ENCODE assay signal across 2 cellular contexts in genomic region chr1:1089731-1090423, GRCh38.
TF ChIP-seq lines count a peak whose summit lies in the region.

No MANE protein-coding gene starts in this region.

TF ChIP-seq in SK-N-SH, 30 proteins besides CTCF, POLR2A, EP300 and RAD21 (continued from another document):
- no peak for TF ChIP-seq ZBTB33 (IDR thresholded peaks at IDR 0.05; ENCODE audit: borderline replicate concordance, low read depth)
- TF ChIP-seq YY1 (IDR thresholded peaks at IDR 0.05; ENCODE audit: low read depth), result no peak
- TF ChIP-seq RXRA (IDR thresholded peaks at IDR 0.05; ENCODE audit: borderline replicate concordance, low read depth), result no peak
- no peak for TF ChIP-seq USF2 (IDR thresholded peaks at IDR 0.05; ENCODE audit: borderline replicate concordance, low read depth, low read length)
- TF ChIP-seq MXI1 (IDR thresholded peaks at IDR 0.05; ENCODE audit: low read depth, low read length), result no peak
- TF ChIP-seq REST (IDR thresholded peaks at IDR 0.05; ENCODE audit: low read depth, low read length), result no peak
- TF ChIP-seq USF1 (IDR thresholded peaks at IDR 0.05; ENCODE audit: borderline replicate concordance, low read depth), result no peak

TF ChIP-seq in SK-N-SH treated with all-trans-retinoic acid at 6 μM for 48 hours, 23 proteins besides CTCF, POLR2A, EP300 and RAD21 (continued from another document):
- no peak for TF ChIP-seq TSHZ2 (CRISPR knock-in tag; IDR thresholded peaks at IDR 0.05)
- no peak for TF ChIP-seq GLIS3 (CRISPR knock-in tag; IDR thresholded peaks at IDR 0.05)
- TF ChIP-seq ZFP3 (CRISPR knock-in tag; IDR thresholded peaks at IDR 0.05), result no peak
